15 cellular contexts compared by ENCODE assay signal in the genomic region with DNA sequence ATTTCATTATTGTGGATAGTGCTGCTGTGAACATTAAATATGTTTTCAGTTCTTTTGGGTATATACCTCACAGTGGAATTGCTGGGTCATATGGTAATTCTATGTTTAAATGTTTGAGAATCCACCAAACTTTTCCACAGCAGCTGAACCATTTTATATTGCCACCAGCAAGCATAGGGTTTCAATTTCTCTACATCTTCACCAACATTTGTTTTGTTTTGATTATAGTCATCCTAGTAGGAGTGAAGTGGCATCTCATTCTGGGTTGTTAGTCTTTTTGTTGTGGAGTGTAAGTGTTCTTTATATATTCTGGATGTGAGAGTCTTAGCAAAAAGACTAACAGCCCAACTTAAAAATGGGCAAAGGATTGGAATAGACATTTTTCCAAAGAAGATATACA.
"Had no signal": no experiment of that assay in that cellular context is flagged by ENCODE, and none has a peak within 500 bp of the region (broad histone marks: within the 10 kb centered on the region; RNA-seq: fewer than 3 reads in every experiment).

No MANE protein-coding gene starts in this region.

- ATAC-seq: esophagus mucosa; gastrocnemius medialis; heart right ventricle; naive thymus-derived CD4-positive, alpha-beta T cell; psoas muscle; right lobe of liver; stimulated activated memory B cell treated with anti-CD40 and anti-IgM and Interleukin-4, amounts not matched to agents 10 μg/mL and 1 μg/mL and 100 μg/mL, for 72 hours had no signal

- H3K4me3 Mint-ChIP-seq: naive thymus-derived CD4-positive, alpha-beta T cell; nephron progenitor cell; stimulated activated memory B cell treated with anti-CD40 and anti-IgM and Interleukin-4, amounts not matched to agents 10 μg/mL and 1 μg/mL and 100 μg/mL, for 72 hours had no signal

- H3K27ac Mint-ChIP-seq: nephron progenitor cell; stimulated activated memory B cell treated with anti-CD40 and anti-IgM and Interleukin-4, amounts not matched to agents 10 μg/mL and 1 μg/mL and 100 μg/mL, for 72 hours had no signal

- DNase-seq: effector memory CD4-positive, alpha-beta T cell; gastrocnemius medialis; heart right ventricle; hypothalamus; kidney glomerular epithelial cell; naive thymus-derived CD4-positive, alpha-beta T cell; nephron progenitor cell; psoas muscle; retina; right lobe of liver; stimulated activated CD4-positive, alpha-beta T cell treated with anti-CD3 and anti-CD28 coated beads, Interleukin-4, amount 100 ng/mL, for 1 hour; stimulated activated CD8-positive, alpha-beta memory T cell treated with anti-CD3 and anti-CD28 coated beads, Interleukin-4, amount 100 ng/mL, for 48 hours; trophoblast cell had no signal

- H3K9me3 Mint-ChIP-seq: naive thymus-derived CD4-positive, alpha-beta T cell; stimulated activated memory B cell treated with anti-CD40 and anti-IgM and Interleukin-4, amounts not matched to agents 10 μg/mL and 1 μg/mL and 100 μg/mL, for 72 hours had no signal

- H3K27me3 Mint-ChIP-seq: naive thymus-derived CD4-positive, alpha-beta T cell; stimulated activated memory B cell treated with anti-CD40 and anti-IgM and Interleukin-4, amounts not matched to agents 10 μg/mL and 1 μg/mL and 100 μg/mL, for 72 hours had no signal
